In the genomic region with DNA sequence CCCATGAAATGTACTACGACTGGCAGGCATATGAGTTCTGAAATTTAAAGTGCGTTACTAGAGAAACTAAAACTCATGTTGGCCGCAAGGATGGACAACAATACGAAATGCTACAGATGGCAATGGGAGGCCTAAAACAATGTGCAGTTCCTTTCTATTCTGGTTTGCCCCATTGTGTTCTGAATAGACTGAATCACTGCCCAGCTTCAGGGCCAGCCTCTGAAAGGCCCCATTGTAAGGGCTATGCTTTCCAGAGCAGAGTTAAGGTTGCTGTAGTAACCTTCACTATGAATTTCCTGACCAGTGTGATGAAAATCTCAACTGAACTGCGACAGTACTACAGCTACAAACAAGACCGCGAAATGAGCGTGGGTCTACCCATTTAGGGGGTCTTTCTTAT, we compare ENCODE assay signal across 11 cellular contexts.
A peak's percentile ranks its signal among the peaks of the same experiment; 100 is the strongest.
DNase-seq lines count a peak whose midpoint lies in the region; ATAC-seq and TF ChIP-seq lines count a peak whose summit lies in the region.
"Had no signal": no experiment of that assay in that cellular context is flagged by ENCODE, and none has a peak within 500 bp of the region (broad histone marks: within the 10 kb centered on the region; RNA-seq: fewer than 3 reads in every experiment).

No MANE protein-coding gene starts in this region.

- TF ChIP-seq POLR2A in esophagus squamous epithelium (IDR thresholded peaks at IDR 0.05): no peak

- peak in 1 of 2 donors; percentile 80 for DNase-seq in cardiac muscle cell (ENCODE audit: low read depth in 1 of 2, low spot score in 1 of 2)
- DNase-seq in Right ventricle myocardium inferior (ENCODE audit: missing footprints): no peak
- no peak for DNase-seq in esophagus squamous epithelium (lab: John Stamatoyannopoulos, UW)
- DNase-seq in midbrain (lab: John Stamatoyannopoulos, UW): peak; percentile 87
- no peak for DNase-seq in aorta
- DNase-seq in activated CD4-positive, alpha-beta T cell treated with anti-CD3 and anti-CD28 coated beads for 48 hours: no peak
- DNase-seq in HUDEP-2 (lab: John Stamatoyannopoulos, UW; ENCODE audit: unreplicated experiment in 76 of 76): no peak
- DNase-seq: activated CD4-positive, alpha-beta T cell treated with anti-CD3 and anti-CD28 coated beads, Interleukin-2, amount 10 ng/mL, durations not matched to agents 7 days and 5 days; NCI-H146; RPMI8226 had no signal

- H3K9me3 ChIP-seq in cardiac muscle cell (ENCODE audit: low read depth) (no peaks in the 10 kb centered on the region), esophagus squamous epithelium (no peaks in the 10 kb centered on the region), aorta (ENCODE audit: control insufficient read depth, low read length) (no peaks in the 10 kb centered on the region)

- 72 to 93% methylated on average over 8 of the region's 8 CpGs for WGBS in esophagus squamous epithelium, 2 donors
- 85 to 88% methylated on average over 8 of the region's 8 CpGs for WGBS in aorta, 2 donors

- no peak for TF ChIP-seq CTCF in cardiac muscle cell (IDR thresholded peaks at IDR 0.05; ENCODE audit: low read depth, low read length)
- TF ChIP-seq CTCF in esophagus squamous epithelium (IDR thresholded peaks at IDR 0.05): no peak

- H3K36me3 ChIP-seq in cardiac muscle cell (no peaks in the 10 kb centered on the region), esophagus squamous epithelium (no peaks in the 10 kb centered on the region), aorta (ENCODE audit: control insufficient read depth in 1 of 2, insufficient read depth in 2 of 2, low read length in 1 of 2) (no peaks in the 10 kb centered on the region)

- H3K27me3 ChIP-seq in cardiac muscle cell: no peaks in the 10 kb centered on the region
- no peaks in the 10 kb centered on the region for H3K27me3 ChIP-seq in esophagus squamous epithelium
- H3K27me3 ChIP-seq in aorta (ENCODE audit: control insufficient read depth in 1 of 2, insufficient read depth in 2 of 2, low read length in 1 of 2): no peaks in the 10 kb centered on the region

- H3K27ac ChIP-seq in cardiac muscle cell: peak overlapping the region; percentile 7
- H3K27ac ChIP-seq in esophagus squamous epithelium: peak overlapping the region in 3 of 4 donors; percentile 28 to 57 (median 54)
- no peak overlapping the region for H3K27ac ChIP-seq in aorta (ENCODE audit: low read depth in 1 of 2, low read length in 2 of 2)

- no peak overlapping the region for H3K4me3 ChIP-seq in cardiac muscle cell
- H3K4me3 ChIP-seq in esophagus squamous epithelium: no peak overlapping the region
- no peak overlapping the region for H3K4me3 ChIP-seq in aorta (ENCODE audit: low read length in 2 of 2)

- intact Hi-C loops in Right ventricle myocardium inferior (cut with DNase I) (loop anchor here (1.0 kb wide), 1 partner anchor 79 kb away; no protein-coding TSS in a partner anchor), esophagus squamous epithelium (cut with DNase I) (no loop called here), aorta (cut with DNase I) (no loop called here)

- H3K4me1 ChIP-seq in cardiac muscle cell (ENCODE audit: low read depth) (peaks cover 5% of the 10 kb centered on the region), esophagus squamous epithelium (peaks cover 20 to 43% (median 20%) of the 10 kb centered on the region in 3 donors), aorta (ENCODE audit: control insufficient read depth in 1 of 2, insufficient read depth in 2 of 2, low read length in 2 of 2) (peaks cover 8 to 12% of the 10 kb centered on the region in 2 donors)

- ATAC-seq in Right ventricle myocardium inferior: no peak
- ATAC-seq in aorta (ENCODE audit: low FRiP score): peak; percentile 39
- no peak for ATAC-seq in GM18502 (IDR thresholded peaks at IDR 0.05; ENCODE audit: poor library complexity, unreplicated experiment)

Comparison
In these comparisons a context has a peak if more than half of its experiments do, and no peak if none do; other contexts are left out.
1. H3K27ac ChIP-seq: peak in cardiac muscle cell (single experiment) and esophagus squamous epithelium (3 of 4); none in aorta (0 of 2).